19 cellular contexts compared by ENCODE assay signal in genomic region chr17:81197831-81198490, GRCh38. TPM values are rescaled to one million over a fixed set of nuclear protein-coding genes. Genes with fewer than 3 reads are reported as not detected.
DNase-seq lines count a peak whose midpoint lies in the region; ATAC-seq, FAIRE-seq and TF ChIP-seq lines count a peak whose summit lies in the region.
"Had no signal": no experiment of that assay in that cellular context is flagged by ENCODE, and none has a peak within 500 bp of the region (broad histone marks: within the 10 kb centered on the region; RNA-seq: fewer than 3 reads in every experiment).

No MANE protein-coding gene starts in this region.

- ATAC-seq in heart left ventricle (no peak), psoas muscle (no peak), GM19452 (IDR thresholded peaks at IDR 0.05; ENCODE audit: unreplicated experiment) (no peak)
- ATAC-seq: GM12878, HCT116 had no signal

- H4K20me1 ChIP-seq in BLaER1 treated with 17β-estradiol and CSF1 and Interleukin-3, amounts not matched to agents 10 nM and 100 nM = peaks cover 0 to 56% (median 0%) of the 10 kb centered on the region in 11 experiments; a peak in 6 of 22 replicates

- TF ChIP-seq CTCF in heart left ventricle (IDR thresholded peaks at IDR 0.05) = no peak
- no peak for TF ChIP-seq CTCF in right atrium auricular region (IDR thresholded peaks at IDR 0.05)
- no peak for TF ChIP-seq CTCF in WERI-Rb-1 (IDR thresholded peaks at IDR 0.05; ENCODE audit: low read depth, low read length)
- no peak for TF ChIP-seq CTCF in psoas muscle (IDR thresholded peaks at IDR 0.05)
- TF ChIP-seq CTCF in adrenal gland (IDR thresholded peaks at IDR 0.05) = no peak

- intact Hi-C loops in heart left ventricle (cut with DNase I) (no loop called here), psoas muscle (cut with DNase I) (no loop called here), adrenal gland (cut with DNase I) (loop anchor here in 1 of 2 donors (5.0 kb wide), 1 partner anchor 56 kb away; no protein-coding TSS in a partner anchor)

- peak overlapping the region in 7 of 12 donors; percentile 33 to 71 (median 52) for H3K27ac ChIP-seq in heart left ventricle
- H3K27ac ChIP-seq in right atrium auricular region = no peak overlapping the region
- no peak overlapping the region for H3K27ac ChIP-seq in BLaER1 treated with 17β-estradiol and CSF1 and Interleukin-3, amounts not matched to agents 10 nM and 100 nM
- peak overlapping the region; percentile 35 for H3K27ac ChIP-seq in WERI-Rb-1
- H3K27ac ChIP-seq in psoas muscle = no peak overlapping the region
- no peak overlapping the region for H3K27ac ChIP-seq in adrenal gland
- H3K27ac ChIP-seq: GM23248 had no signal

- WGBS in heart left ventricle, 4 donors = 89 to 93% (median 91%) methylated on average over 9 to 21 of the region's 21 CpGs
- WGBS in psoas muscle, 3 donors = 79 to 82% (median 81%) methylated on average over 21 of the region's 21 CpGs
- WGBS in adrenal gland, 4 donors = 93 to 95% (median 94%) methylated on average over 9 to 21 of the region's 21 CpGs

- TF ChIP-seq POLR2A in heart left ventricle (IDR thresholded peaks at IDR 0.05) (no peak), adrenal gland (IDR thresholded peaks at IDR 0.05) (no peak)

- H3K4me3 ChIP-seq in heart left ventricle (peak overlapping the region in 7 of 12 donors; percentile 12 to 44 (median 31)), right atrium auricular region (no peak overlapping the region), WERI-Rb-1 (ENCODE audit: low read depth, low read length) (no peak overlapping the region), psoas muscle (peak overlapping the region; percentile 11), adrenal gland (no peak overlapping the region)
- no peak overlapping the region for H3K4me3 ChIP-seq in BLaER1 treated with 17β-estradiol and CSF1 and Interleukin-3, amounts not matched to agents 10 nM and 100 nM
- H3K4me3 ChIP-seq: GM12878, GM23248 had no signal

- H3K9ac ChIP-seq in BLaER1 treated with 17β-estradiol and CSF1 and Interleukin-3, amounts not matched to agents 10 nM and 100 nM = no peak overlapping the region; a peak in 1 of 22 replicates
- H3K9ac ChIP-seq: GM23248 had no signal

- H3K4me2 ChIP-seq in BLaER1 treated with 17β-estradiol and CSF1 and Interleukin-3, amounts not matched to agents 10 nM and 100 nM = peak overlapping the region in 6 of 11 experiments; percentile 22 to 52 (median 26); a peak in 10 of 22 replicates

- no peak for FAIRE-seq in urothelium cell line (lab: Jason Lieb, UNC)
- FAIRE-seq: GM12878, GM18507, H54 had no signal

- no peak for DNase-seq in heart left ventricle
- DNase-seq in right atrium auricular region (ENCODE audit: low spot score) = no peak
- no peak for DNase-seq in WERI-Rb-1
- no peak for DNase-seq in psoas muscle
- no peak for DNase-seq in adrenal gland
- DNase-seq in urothelium cell line (ENCODE audit: low spot score) = no peak
- DNase-seq: 8988T; AML-193; C1 segment of cervical spinal cord; CD4-positive, alpha-beta T cell; DMS79; GM23248 had no signal

- H3K9me3 ChIP-seq in heart left ventricle = no peaks in the 10 kb centered on the region
- no peaks in the 10 kb centered on the region for H3K9me3 ChIP-seq in right atrium auricular region
- no peaks in the 10 kb centered on the region for H3K9me3 ChIP-seq in BLaER1 treated with 17β-estradiol and CSF1 and Interleukin-3, amounts not matched to agents 10 nM and 100 nM (replicated peaks in 1 of 11)
- no peaks in the 10 kb centered on the region for H3K9me3 ChIP-seq in WERI-Rb-1 (ENCODE audit: severe bottlenecking)
- H3K9me3 ChIP-seq in psoas muscle = no peaks in the 10 kb centered on the region
- no peaks in the 10 kb centered on the region for H3K9me3 ChIP-seq in adrenal gland (replicated peaks in 1 of 3)

- peaks cover 0 to 35% (median 3%) of the 10 kb centered on the region in 9 donors for H3K36me3 ChIP-seq in heart left ventricle
- no peaks in the 10 kb centered on the region for H3K36me3 ChIP-seq in right atrium auricular region
- H3K36me3 ChIP-seq in BLaER1 treated with 17β-estradiol and CSF1 and Interleukin-3, amounts not matched to agents 10 nM and 100 nM = peaks cover 2 to 82% (median 58%) of the 10 kb centered on the region in 11 experiments; a peak in 18 of 22 replicates
- H3K36me3 ChIP-seq in WERI-Rb-1 = peaks cover 95% of the 10 kb centered on the region
- H3K36me3 ChIP-seq in psoas muscle (ENCODE audit: insufficient read depth in 1 of 2, low read depth in 1 of 2) = peaks cover 0 to 3% of the 10 kb centered on the region in 2 donors
- no peaks in the 10 kb centered on the region for H3K36me3 ChIP-seq in adrenal gland (replicated peaks in 1 of 2)

- H3K4me1 ChIP-seq in heart left ventricle = peaks cover 0 to 43% (median 12%) of the 10 kb centered on the region in 12 donors
- peaks cover 0 to 9% of the 10 kb centered on the region in 2 donors for H3K4me1 ChIP-seq in right atrium auricular region
- H3K4me1 ChIP-seq in BLaER1 treated with 17β-estradiol and CSF1 and Interleukin-3, amounts not matched to agents 10 nM and 100 nM = peaks cover 13 to 54% (median 37%) of the 10 kb centered on the region in 10 experiments
- no peaks in the 10 kb centered on the region for H3K4me1 ChIP-seq in psoas muscle
- H3K4me1 ChIP-seq in adrenal gland (replicated peaks in 1 of 2) = no peaks in the 10 kb centered on the region

- H3K27me3 ChIP-seq in heart left ventricle = no peaks in the 10 kb centered on the region
- no peaks in the 10 kb centered on the region for H3K27me3 ChIP-seq in right atrium auricular region
- no peaks in the 10 kb centered on the region for H3K27me3 ChIP-seq in BLaER1 treated with 17β-estradiol and CSF1 and Interleukin-3, amounts not matched to agents 10 nM and 100 nM
- no peaks in the 10 kb centered on the region for H3K27me3 ChIP-seq in WERI-Rb-1 (ENCODE audit: insufficient read depth, low read depth, severe bottlenecking)
- H3K27me3 ChIP-seq in psoas muscle (ENCODE audit: insufficient read depth in 3 of 3, low read length in 2 of 3) = no peaks in the 10 kb centered on the region
- H3K27me3 ChIP-seq in adrenal gland = no peaks in the 10 kb centered on the region

RNA-seq across cellular contexts. Expression of gene CEP131, which starts 24.8 kb away (rescaled TPM):
- total RNA-seq in heart left ventricle (10 to 100 TPM in 3 of 9 donors, 1 to 10 TPM in 6; 7.0 to 15.8 (median 8.9) TPM), right atrium auricular region (1 to 10 TPM; 5.5 to 6.2 TPM), psoas muscle (1 to 10 TPM; 3.7 to 8.6 (median 6.0) TPM), adrenal gland (10 to 100 TPM in 3 of 8 donors, 1 to 10 TPM in 5; 2.7 to 11.4 (median 8.2) TPM)
- polyA plus RNA-seq in heart left ventricle (10 to 100 TPM in 1 of 2 donors, 1 to 10 TPM in 1; 8.0 to 14.7 TPM), psoas muscle (1 to 10 TPM; 4.6 to 5.7 (median 4.9) TPM), adrenal gland (10 to 100 TPM in 2 of 3 donors, under 1 TPM in 1; 0.81 to 55.8 (median 27.2) TPM)

RNA-seq across cellular contexts. Expression of gene AATK, which starts 31.9 kb away (rescaled TPM):
- total RNA-seq in heart left ventricle (10 to 100 TPM in 2 of 9 donors, 1 to 10 TPM in 7; 3.6 to 12.0 (median 9.6) TPM), right atrium auricular region (1 to 10 TPM; 5.4 to 6.5 TPM), psoas muscle (1 to 10 TPM; 1.0 to 1.8 (median 1.4) TPM), adrenal gland (10 to 100 TPM in 4 of 8 donors, 1 to 10 TPM in 4; 3.7 to 17.0 (median 9.9) TPM)
- polyA plus RNA-seq in heart left ventricle (1 to 10 TPM; 1.3 to 3.9 TPM), psoas muscle (under 1 TPM; 0.21 to 0.53 (median 0.47) TPM), adrenal gland (10 to 100 TPM in 2 of 3 donors, under 1 TPM in 1; 0.73 to 23.3 (median 10.6) TPM)
- total RNA-seq: GM12878 had no signal

RNA-seq across cellular contexts. Expression of gene PVALEF, which starts 32.7 kb away (rescaled TPM):
- total RNA-seq in heart left ventricle = not detected
- polyA plus RNA-seq in heart left ventricle = not detected
- not detected for total RNA-seq in right atrium auricular region
- total RNA-seq in psoas muscle = not detected
- not detected for polyA plus RNA-seq in psoas muscle
- total RNA-seq in adrenal gland = not detected
- polyA plus RNA-seq in adrenal gland = not detected
- total RNA-seq: CD4-positive, alpha-beta T cell; G401; GM12878; GM23248 had no signal
- polyA plus RNA-seq: GM12878, GM23248 had no signal

RNA-seq across cellular contexts. Expression of gene TEPSIN, which starts 40.9 kb away (rescaled TPM):
- total RNA-seq in heart left ventricle = 10 to 100 TPM in 5 of 9 donors, 1 to 10 TPM in 4; 6.8 to 16.0 (median 10.2) TPM
- 10 to 100 TPM; 12.4 to 14.4 TPM for polyA plus RNA-seq in heart left ventricle
- total RNA-seq in right atrium auricular region = 10 to 100 TPM; 12.3 to 14.3 TPM
- total RNA-seq in psoas muscle = 10 to 100 TPM; 10.9 to 22.1 (median 11.8) TPM
- 10 to 100 TPM; 11.2 to 14.3 (median 13.6) TPM for polyA plus RNA-seq in psoas muscle
- total RNA-seq in adrenal gland = 10 to 100 TPM; 10.9 to 67.2 (median 40.6) TPM
- polyA plus RNA-seq in adrenal gland = 100 to 1,000 TPM in 1 of 3 donors, 10 to 100 TPM in 1, 1 to 10 TPM in 1; 3.1 to 144 (median 68.1) TPM

RNA-seq across cellular contexts. Expression of gene NDUFAF8, which starts 41.2 kb away (rescaled TPM):
- total RNA-seq in heart left ventricle (10 to 100 TPM; 31.8 to 77.1 (median 50.2) TPM), right atrium auricular region (10 to 100 TPM; 53.1 to 53.5 TPM), psoas muscle (10 to 100 TPM; 45.6 to 58.5 (median 55.0) TPM), adrenal gland (10 to 100 TPM; 25.3 to 80.9 (median 43.7) TPM)
- polyA plus RNA-seq in heart left ventricle (10 to 100 TPM; 26.7 to 51.9 TPM), psoas muscle (10 to 100 TPM; 42.4 to 63.8 (median 54.9) TPM), adrenal gland (10 to 100 TPM; 38.9 to 58.1 (median 52.9) TPM)

Comparison
In these comparisons a context has a peak if more than half of its experiments do, and no peak if none do; other contexts are left out.
1. H3K27ac ChIP-seq: peak in heart left ventricle (7 of 12) and WERI-Rb-1 (single experiment); none in right atrium auricular region (0 of 2), BLaER1 treated with 17β-estradiol and CSF1 and Interleukin-3, amounts not matched to agents 10 nM and 100 nM (0 of 11), psoas muscle (single experiment) and adrenal gland (0 of 5).
2. H3K4me3 ChIP-seq: peak in heart left ventricle (7 of 12) and psoas muscle (single experiment); none in right atrium auricular region (0 of 2), BLaER1 treated with 17β-estradiol and CSF1 and Interleukin-3, amounts not matched to agents 10 nM and 100 nM (0 of 10), WERI-Rb-1 (single experiment) and adrenal gland (0 of 4).